11 cellular contexts compared by ENCODE assay signal in the genomic region with DNA sequence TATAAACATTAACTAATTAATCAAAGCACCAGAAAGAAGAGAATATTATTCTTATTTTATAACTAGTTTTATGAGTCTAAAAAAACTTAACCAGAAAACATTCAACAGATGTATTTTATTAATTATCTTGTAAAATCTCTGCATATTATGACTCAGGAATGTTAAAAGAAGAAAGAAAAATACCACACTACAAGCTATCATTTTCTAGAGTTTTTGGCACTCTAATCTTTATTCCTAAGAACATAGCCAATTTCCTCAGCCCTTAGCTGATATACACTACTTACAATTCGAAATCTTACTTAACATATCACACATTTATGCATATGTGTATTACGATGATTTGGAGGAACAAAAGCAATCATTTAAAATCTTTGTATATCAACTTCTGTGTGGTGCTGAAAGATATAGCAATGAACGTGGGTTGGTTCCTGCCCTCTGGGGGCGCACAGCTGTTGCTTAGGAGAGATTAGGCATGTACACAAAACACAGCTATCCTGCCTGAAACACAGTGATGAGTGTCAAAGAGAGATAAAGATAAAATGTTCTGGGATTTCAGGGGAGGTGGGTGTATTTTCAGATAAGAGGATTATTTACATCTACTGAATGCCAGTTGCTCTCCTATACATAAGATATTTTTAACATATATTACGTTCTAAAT.
A peak's percentile ranks its signal among the peaks of the same experiment; 100 is the strongest.
DNase-seq lines count a peak whose midpoint lies in the region; ATAC-seq and TF ChIP-seq lines count a peak whose summit lies in the region.
"Had no signal": no experiment of that assay in that cellular context is flagged by ENCODE, and none has a peak within 500 bp of the region (broad histone marks: within the 10 kb centered on the region; RNA-seq: fewer than 3 reads in every experiment).

No MANE protein-coding gene starts in this region.

- peak overlapping the region; percentile 84 for H3K4me3 Mint-ChIP-seq in activated naive CD8-positive, alpha-beta T cell treated with anti-CD3 and anti-CD28 coated beads, Interleukin-2, amount 10 ng/mL, durations not matched to agents 7 days and 5 days
- H3K4me3 Mint-ChIP-seq: naive B cell had no signal

- H3K9me3 Mint-ChIP-seq in activated naive CD8-positive, alpha-beta T cell treated with anti-CD3 and anti-CD28 coated beads, Interleukin-2, amount 10 ng/mL, durations not matched to agents 7 days and 5 days: no peaks in the 10 kb centered on the region
- H3K9me3 Mint-ChIP-seq: naive B cell had no signal

- no peak for TF ChIP-seq POLR2A in uterus (IDR thresholded peaks at IDR 0.05)

- peak; percentile 78 for ATAC-seq in Right ventricle myocardium inferior
- peak; percentile 44 for ATAC-seq in activated naive CD8-positive, alpha-beta T cell treated with anti-CD3 and anti-CD28 coated beads, Interleukin-2, amount 10 ng/mL, durations not matched to agents 7 days and 5 days (ENCODE audit: low read depth)

- H3K27ac ChIP-seq in uterus: peak overlapping the region; percentile 60 to 62
- H3K27ac ChIP-seq: BLaER1 treated with 17β-estradiol and CSF1 and Interleukin-3, amounts not matched to agents 10 nM and 100 nM had no signal

- POLR2A ChIA-PET in activated naive CD8-positive, alpha-beta T cell treated with anti-CD3 and anti-CD28 coated beads, Interleukin-2, amount 10 ng/mL, durations not matched to agents 7 days and 5 days (lab: Charles Lee): interaction anchor here (0.6 to 2.0 kb wide), 4 partner anchors 48 to 72 kb away, joined by 3 to 21 read pairs (median 8); no protein-coding TSS in a partner anchor

- intact Hi-C loops in Right ventricle myocardium inferior (cut with DNase I) (no loop called here), cardiac septum (cut with DNase I) (no loop called here), uterus (cut with DNase I; ENCODE audit: low total_unique reads) (no loop called here)

- no peaks in the 10 kb centered on the region for H3K36me3 ChIP-seq in uterus

- H3K27me3 Mint-ChIP-seq in activated naive CD8-positive, alpha-beta T cell treated with anti-CD3 and anti-CD28 coated beads, Interleukin-2, amount 10 ng/mL, durations not matched to agents 7 days and 5 days: no peaks in the 10 kb centered on the region
- H3K27me3 Mint-ChIP-seq: naive B cell had no signal

- no peaks in the 10 kb centered on the region for H3K27me3 ChIP-seq in uterus
- H3K27me3 ChIP-seq: BLaER1 treated with 17β-estradiol and CSF1 and Interleukin-3, amounts not matched to agents 10 nM and 100 nM had no signal

- no peak overlapping the region for H3K4me3 ChIP-seq in uterus
- H3K4me3 ChIP-seq: BLaER1 treated with 17β-estradiol and CSF1 and Interleukin-3, amounts not matched to agents 10 nM and 100 nM had no signal

- peak overlapping the region; percentile 92 for H3K27ac Mint-ChIP-seq in activated naive CD8-positive, alpha-beta T cell treated with anti-CD3 and anti-CD28 coated beads, Interleukin-2, amount 10 ng/mL, durations not matched to agents 7 days and 5 days

- H3K9me3 ChIP-seq in uterus: no peaks in the 10 kb centered on the region
- H3K9me3 ChIP-seq: BLaER1 treated with 17β-estradiol and CSF1 and Interleukin-3, amounts not matched to agents 10 nM and 100 nM had no signal

- H3K4me1 ChIP-seq in uterus: peaks cover 0 to 12% of the 10 kb centered on the region in 2 donors
- H3K4me1 ChIP-seq: BLaER1 treated with 17β-estradiol and CSF1 and Interleukin-3, amounts not matched to agents 10 nM and 100 nM had no signal

- TF ChIP-seq CTCF in uterus (IDR thresholded peaks at IDR 0.05): peak in 1 of 4 experiments; percentile 25

- peaks cover 26% of the 10 kb centered on the region for H3K4me1 Mint-ChIP-seq in activated naive CD8-positive, alpha-beta T cell treated with anti-CD3 and anti-CD28 coated beads, Interleukin-2, amount 10 ng/mL, durations not matched to agents 7 days and 5 days
- H3K4me1 Mint-ChIP-seq: naive B cell had no signal

- DNase-seq in Right ventricle myocardium inferior (ENCODE audit: missing footprints) (no peak), cardiac septum (ENCODE audit: low spot score) (no peak), iPS-NIHi7 (ENCODE audit: extremely low spot score) (peak; percentile 17), uterus (no peak), NCI-H1694 treated with DMSO at 0.1 percent for 48 hours (lab: John Stamatoyannopoulos, UW) (no peak), SKM-1 (lab: John Stamatoyannopoulos, UW; ENCODE audit: unreplicated experiment) (no peak), NCI-H2107 (lab: John Stamatoyannopoulos, UW) (no peak)
- DNase-seq in activated naive CD8-positive, alpha-beta T cell treated with anti-CD3 and anti-CD28 coated beads, Interleukin-2, amount 10 ng/mL, durations not matched to agents 7 days and 5 days: no peak
- DNase-seq: naive B cell, RPMI8226 had no signal

- peaks cover 22% of the 10 kb centered on the region for H3K36me3 Mint-ChIP-seq in activated naive CD8-positive, alpha-beta T cell treated with anti-CD3 and anti-CD28 coated beads, Interleukin-2, amount 10 ng/mL, durations not matched to agents 7 days and 5 days
